10 cellular contexts compared by ENCODE assay signal in genomic region chr17:7218774-7219173, GRCh38. TPM values are rescaled to one million over a fixed set of nuclear protein-coding genes. Genes with fewer than 3 reads are reported as not detected.
A peak's percentile ranks its signal among the peaks of the same experiment; 100 is the strongest.
DNase-seq lines count a peak whose midpoint lies in the region; ATAC-seq and TF ChIP-seq lines count a peak whose summit lies in the region.
"Had no signal": no experiment of that assay in that cellular context is flagged by ENCODE, and none has a peak within 500 bp of the region (broad histone marks: within the 10 kb centered on the region; RNA-seq: fewer than 3 reads in every experiment).

No MANE protein-coding gene starts in this region.

- peaks cover 23% of the 10 kb centered on the region for H3F3A ChIP-seq in GM23338 (replicated peaks; ENCODE audit: low read depth)

- no peak overlapping the region for H3K27ac ChIP-seq in GM23338 (ENCODE audit: low read depth)

- intact Hi-C loops in left cardiac atrium (cut with DNase I): no loop called here

- no peak for TF ChIP-seq CTCF in GM23338 (conservative IDR thresholded peaks at IDR 0.05; ENCODE audit: low read depth in 2 of 2)

- H3K27ac Mint-ChIP-seq in GM23338 (no peak overlapping the region), T-helper 17 cell (peak overlapping the region; percentile 91)

- H2AFZ ChIP-seq in GM23338: no peak overlapping the region

- H3K36me3 ChIP-seq in GM23338 (ENCODE audit: insufficient read depth): peaks cover 8% of the 10 kb centered on the region; the same call in 1 of the 2 replicates
- peaks cover 28% of the 10 kb centered on the region for H3K36me3 ChIP-seq in skeletal muscle satellite cell (ENCODE audit: insufficient read depth, low read length)

- H3K4me1 Mint-ChIP-seq in GM23338 (peaks cover 49% of the 10 kb centered on the region), T-helper 17 cell (peaks cover 50% of the 10 kb centered on the region)

- peaks cover 55% of the 10 kb centered on the region for H3K27me3 Mint-ChIP-seq in GM23338 (ENCODE audit: insufficient read depth, low read depth, poor library complexity)
- H3K27me3 Mint-ChIP-seq in T-helper 17 cell: no peaks in the 10 kb centered on the region

- H3K9me3 Mint-ChIP-seq in GM23338: no peaks in the 10 kb centered on the region; the same call in 1 of the 3 replicates

- H4K20me1 ChIP-seq in GM23338 (replicated peaks; ENCODE audit: insufficient read depth): peaks cover 19% of the 10 kb centered on the region

- peaks cover 44% of the 10 kb centered on the region for H3K4me1 ChIP-seq in GM23338 (ENCODE audit: insufficient read depth)
- peaks cover 57% of the 10 kb centered on the region for H3K4me1 ChIP-seq in skeletal muscle satellite cell (ENCODE audit: control insufficient read depth, insufficient read depth, low read length)

- H3K9me2 ChIP-seq in GM23338 (ENCODE audit: insufficient read depth): no peaks in the 10 kb centered on the region

- H3K9me3 ChIP-seq in T-helper 17 cell (ENCODE audit: control insufficient read depth, low read length, poor library complexity, severe bottlenecking) (no peaks in the 10 kb centered on the region), skeletal muscle satellite cell (replicated peaks; ENCODE audit: low read length) (no peaks in the 10 kb centered on the region)

- ATAC-seq in GM23338: no peak
- no peak for ATAC-seq in T-helper 17 cell
- ATAC-seq in left cardiac atrium: no peak
- ATAC-seq in GM18873 (IDR thresholded peaks at IDR 0.05; ENCODE audit: low FRiP score, unreplicated experiment): no peak
- ATAC-seq in GM21786 (IDR thresholded peaks at IDR 0.05; ENCODE audit: unreplicated experiment): no peak
- ATAC-seq: esophagus mucosa had no signal

- H3K4me3 Mint-ChIP-seq in GM23338 (peak overlapping the region; percentile 91), T-helper 17 cell (peak overlapping the region; percentile 96)

- H3K4me3 ChIP-seq in GM23338 (peak overlapping the region; percentile 83; the same call in 1 of the 2 replicates), skeletal muscle satellite cell (ENCODE audit: low read length) (no peak overlapping the region)

- H3K9ac ChIP-seq in skeletal muscle satellite cell (ENCODE audit: low read depth, low read length): no peak overlapping the region

- DNase-seq in GM23338 (ENCODE audit: low spot score): no peak
- no peak for DNase-seq in T-helper 17 cell
- DNase-seq in left cardiac atrium: peak; percentile 21
- DNase-seq in Ammon's horn (ENCODE audit: low spot score): no peak
- no peak for DNase-seq in activated CD4-positive, alpha-beta T cell treated with anti-CD3 and anti-CD28 coated beads, Interleukin-2, amount 50 U/mL, for 48 hours
- DNase-seq: midbrain had no signal

- peaks cover 12% of the 10 kb centered on the region for H3K79me2 ChIP-seq in GM23338 (replicated peaks; ENCODE audit: insufficient read depth)

- peaks cover 34% of the 10 kb centered on the region for H3K36me3 Mint-ChIP-seq in GM23338 (ENCODE audit: low read depth)
- peaks cover under 1% of the 10 kb centered on the region for H3K36me3 Mint-ChIP-seq in T-helper 17 cell (ENCODE audit: low read depth)

- no peaks in the 10 kb centered on the region for H3K27me3 ChIP-seq in GM23338 (ENCODE audit: insufficient read depth)
- H3K27me3 ChIP-seq in skeletal muscle satellite cell (ENCODE audit: control insufficient read depth, insufficient read depth, low read length): no peaks in the 10 kb centered on the region

- H3K4me2 ChIP-seq in GM23338: peak overlapping the region; percentile 92
- H3K4me2 ChIP-seq in skeletal muscle satellite cell (ENCODE audit: low read length): peak overlapping the region; percentile 90

TF ChIP-seq in GM23338, 12 proteins besides CTCF, POLR2A, EP300 and RAD21 (continues in another document):
- TF ChIP-seq EZH2 (IDR thresholded peaks at IDR 0.05; ENCODE audit: low read depth, unreplicated experiment) (no peak), ETS1 (IDR thresholded peaks at IDR 0.05) (no peak), EZH2phosphoT487 (IDR thresholded peaks at IDR 0.05; ENCODE audit: unreplicated experiment) (no peak), NANOG (IDR thresholded peaks at IDR 0.05; ENCODE audit: borderline replicate concordance) (no peak), CREB1 (CRISPR knock-in tag; IDR thresholded peaks at IDR 0.05; ENCODE audit: low read depth) (no peak), ZNF331 (CRISPR knock-in tag; IDR thresholded peaks at IDR 0.05; ENCODE audit: low read depth) (no peak)

RNA-seq across cellular contexts. Expression of gene DLG4, which starts 0.9 kb away (rescaled TPM):
- 28.7 and 31.0 TPM in 2 replicates for total RNA-seq in GM23338 (2014; rRNA removed; shearing (Covaris generic))
- polyA plus RNA-seq in GM23338 (2016; fragmentation: Nextera tagmentation; extraction: Ambion mirVana): 7.7 and 11.1 TPM in 2 replicates
- total RNA-seq in T-helper 17 cell: 10 to 100 TPM in 1 of 2 donors, 1 to 10 TPM in 1; 9.8 to 16.1 TPM
- total RNA-seq in left cardiac atrium: 10 to 100 TPM; 21.3 to 22.9 TPM
- total RNA-seq in skeletal muscle satellite cell (2012; rRNA removed): 10.1 and 11.6 TPM in 2 replicates

RNA-seq across cellular contexts. Expression of gene ACADVL, which starts 1.0 kb away (rescaled TPM):
- total RNA-seq in GM23338 (2014; rRNA removed; shearing (Covaris generic)): 108 and 152 TPM in 2 replicates
- polyA plus RNA-seq in GM23338 (2016; fragmentation: Nextera tagmentation; extraction: Ambion mirVana): 139 and 156 TPM in 2 replicates
- total RNA-seq in T-helper 17 cell (100 to 1,000 TPM; 268 to 279 TPM), left cardiac atrium (1,000 to 10,000 TPM in 1 of 2 donors, 100 to 1,000 TPM in 1; 891 to 1,101 TPM)
- total RNA-seq in skeletal muscle satellite cell (2012; rRNA removed): 154 and 198 TPM in 2 replicates

RNA-seq across cellular contexts. Expression of gene DVL2, which starts 15.5 kb away (rescaled TPM):
- 53.9 and 80.6 TPM in 2 replicates for total RNA-seq in GM23338 (2014; rRNA removed; shearing (Covaris generic))
- 17.6 and 19.7 TPM in 2 replicates for polyA plus RNA-seq in GM23338 (2016; fragmentation: Nextera tagmentation; extraction: Ambion mirVana)
- 10 to 100 TPM; 37.0 to 46.9 TPM for total RNA-seq in T-helper 17 cell
- total RNA-seq in left cardiac atrium: 10 to 100 TPM; 22.5 to 23.8 TPM
- 34.5 and 67.7 TPM in 2 replicates for total RNA-seq in skeletal muscle satellite cell (2012; rRNA removed)

RNA-seq across cellular contexts. Expression of gene PHF23, which starts 20.5 kb away (rescaled TPM):
- 33.2 and 51.0 TPM in 2 replicates for total RNA-seq in GM23338 (2014; rRNA removed; shearing (Covaris generic))
- polyA plus RNA-seq in GM23338 (2016; fragmentation: Nextera tagmentation; extraction: Ambion mirVana): 35.4 and 36.6 TPM in 2 replicates
- 10 to 100 TPM; 19.2 to 23.2 TPM for total RNA-seq in T-helper 17 cell
- 10 to 100 TPM; 18.5 to 27.5 TPM for total RNA-seq in left cardiac atrium
- 37.0 and 46.1 TPM in 2 replicates for total RNA-seq in skeletal muscle satellite cell (2012; rRNA removed)

RNA-seq across cellular contexts. Expression of gene GABARAP, which starts 23.5 kb away (rescaled TPM):
- 88.8 and 128 TPM in 2 replicates for total RNA-seq in GM23338 (2014; rRNA removed; shearing (Covaris generic))
- polyA plus RNA-seq in GM23338 (2016; fragmentation: Nextera tagmentation; extraction: Ambion mirVana): 497 and 520 TPM in 2 replicates
- 100 to 1,000 TPM; 212 to 247 TPM for total RNA-seq in T-helper 17 cell
- total RNA-seq in left cardiac atrium: 100 to 1,000 TPM; 459 to 475 TPM
- 146 and 224 TPM in 2 replicates for total RNA-seq in skeletal muscle satellite cell (2012; rRNA removed)
